ENCODE assay signal across 22 cellular contexts in the genomic region with DNA sequence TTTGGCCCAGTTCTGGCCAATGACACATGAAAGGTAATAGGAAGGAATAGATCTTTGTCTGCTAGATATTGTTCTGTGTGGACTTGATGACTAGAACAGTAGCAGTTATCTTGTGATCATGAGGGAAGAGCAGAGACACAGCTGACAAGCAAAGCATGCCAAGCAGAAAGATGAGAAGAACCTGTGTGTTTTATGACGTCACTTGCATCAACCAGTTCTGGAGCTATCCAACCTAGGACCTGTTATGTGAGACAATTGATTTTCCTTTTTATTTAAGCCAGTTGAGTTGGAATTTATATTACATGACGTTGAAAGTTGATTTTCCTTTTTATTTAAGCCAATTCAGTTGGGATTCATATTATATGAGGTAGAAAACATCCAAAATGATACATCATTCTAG.
"Had no signal": no experiment of that assay in that cellular context is flagged by ENCODE, and none has a peak within 500 bp of the region (broad histone marks: within the 10 kb centered on the region; RNA-seq: fewer than 3 reads in every experiment).

No MANE protein-coding gene starts in this region.

- DNase-seq: dermis blood vessel endothelial cell; dorsolateral prefrontal cortex; effector CD4-positive, alpha-beta T cell; effector memory CD4-positive, alpha-beta T cell; foreskin keratinocyte; heart right ventricle; hippocampal formation; left cardiac atrium; left lung; left ventricle myocardium superior; lower lobe of right lung; mesenchymal stem cell; mucosa of descending colon; naive B cell had no signal

- FAIRE-seq: colon, endothelial cell of umbilical vein, frontal cortex, islet of Langerhans, keratinocyte had no signal

- H3K4me1 ChIP-seq: esophagus muscularis mucosa, foreskin keratinocyte, gastroesophageal sphincter, heart right ventricle, left lung, lower lobe of right lung had no signal

- H3K27me3 ChIP-seq: esophagus muscularis mucosa, left lung had no signal

- H3K4me3 ChIP-seq: coronary artery, dorsolateral prefrontal cortex, esophagus muscularis mucosa, gastroesophageal sphincter, heart right ventricle, left lung, lower lobe of right lung, mucosa of descending colon had no signal

- H3K36me3 ChIP-seq: esophagus muscularis mucosa, gastroesophageal sphincter, heart right ventricle, left lung, lower lobe of right lung had no signal

- H3K9me3 ChIP-seq: esophagus muscularis mucosa, gastroesophageal sphincter, heart right ventricle, left lung, lower lobe of right lung, mucosa of descending colon had no signal

- ATAC-seq: foreskin keratinocyte, gastroesophageal sphincter, heart right ventricle, left cardiac atrium, left lung, left ventricle myocardium superior, lower lobe of right lung, mucosa of descending colon had no signal

- H3K27ac ChIP-seq: coronary artery, dorsolateral prefrontal cortex, esophagus muscularis mucosa, foreskin keratinocyte, gastroesophageal sphincter, heart right ventricle, left lung, lower lobe of right lung had no signal
